ENCODE assay signal across 1 cellular context in the genomic region with DNA sequence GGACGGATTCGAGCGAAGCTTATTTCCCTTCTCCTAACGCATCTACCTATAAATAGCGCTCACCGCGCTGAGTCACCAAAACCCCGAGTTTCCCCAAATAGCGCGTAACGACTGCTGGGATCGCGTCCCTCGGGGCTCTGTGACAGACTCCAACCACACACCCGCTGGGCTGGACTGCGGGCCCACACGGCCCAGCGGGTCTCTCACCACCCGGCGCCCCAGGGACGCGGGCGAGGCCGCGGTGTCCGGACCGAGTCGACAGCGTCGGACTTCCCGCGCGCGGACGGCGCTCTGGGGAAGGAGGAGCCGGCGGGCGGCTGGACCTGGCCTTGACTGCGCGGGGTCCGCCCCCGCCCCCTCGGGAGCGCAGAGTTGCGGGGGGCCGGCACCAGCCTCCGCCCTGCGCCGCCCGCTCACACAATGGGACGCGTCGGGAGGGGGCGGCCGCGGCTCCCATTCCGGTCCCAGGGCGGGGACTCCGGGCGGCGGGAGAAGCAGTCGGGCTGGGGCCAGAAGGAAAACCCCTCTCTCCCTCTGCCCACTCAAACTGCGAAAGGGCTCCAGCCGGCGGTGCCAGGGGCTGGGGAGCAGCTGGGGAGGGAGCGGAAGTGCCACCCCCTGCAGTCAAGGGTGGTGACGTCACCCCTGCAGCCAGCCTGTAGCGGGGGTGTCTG.
TF ChIP-seq lines count a peak whose summit lies in the region.

No MANE protein-coding gene starts in this region.

TF ChIP-seq in GM12878, 131 proteins besides CTCF, POLR2A, EP300 and RAD21 (continued from another document and continues in another):
- TF ChIP-seq, protein P1, sequence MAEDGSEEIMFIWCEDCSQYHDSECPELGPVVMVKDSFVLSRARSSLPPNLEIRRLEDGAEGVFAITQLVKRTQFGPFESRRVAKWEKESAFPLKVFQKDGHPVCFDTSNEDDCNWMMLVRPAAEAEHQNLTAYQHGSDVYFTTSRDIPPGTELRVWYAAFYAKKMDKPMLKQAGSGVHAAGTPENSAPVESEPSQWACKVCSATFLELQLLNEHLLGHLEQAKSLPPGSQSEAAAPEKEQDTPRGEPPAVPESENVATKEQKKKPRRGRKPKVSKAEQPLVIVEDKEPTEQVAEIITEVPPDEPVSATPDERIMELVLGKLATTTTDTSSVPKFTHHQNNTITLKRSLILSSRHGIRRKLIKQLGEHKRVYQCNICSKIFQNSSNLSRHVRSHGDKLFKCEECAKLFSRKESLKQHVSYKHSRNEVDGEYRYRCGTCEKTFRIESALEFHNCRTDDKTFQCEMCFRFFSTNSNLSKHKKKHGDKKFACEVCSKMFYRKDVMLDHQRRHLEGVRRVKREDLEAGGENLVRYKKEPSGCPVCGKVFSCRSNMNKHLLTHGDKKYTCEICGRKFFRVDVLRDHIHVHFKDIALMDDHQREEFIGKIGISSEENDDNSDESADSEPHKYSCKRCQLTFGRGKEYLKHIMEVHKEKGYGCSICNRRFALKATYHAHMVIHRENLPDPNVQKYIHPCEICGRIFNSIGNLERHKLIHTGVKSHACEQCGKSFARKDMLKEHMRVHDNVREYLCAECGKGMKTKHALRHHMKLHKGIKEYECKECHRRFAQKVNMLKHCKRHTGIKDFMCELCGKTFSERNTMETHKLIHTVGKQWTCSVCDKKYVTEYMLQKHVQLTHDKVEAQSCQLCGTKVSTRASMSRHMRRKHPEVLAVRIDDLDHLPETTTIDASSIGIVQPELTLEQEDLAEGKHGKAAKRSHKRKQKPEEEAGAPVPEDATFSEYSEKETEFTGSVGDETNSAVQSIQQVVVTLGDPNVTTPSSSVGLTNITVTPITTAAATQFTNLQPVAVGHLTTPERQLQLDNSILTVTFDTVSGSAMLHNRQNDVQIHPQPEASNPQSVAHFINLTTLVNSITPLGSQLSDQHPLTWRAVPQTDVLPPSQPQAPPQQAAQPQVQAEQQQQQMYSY (CRISPR knock-in tag; IDR thresholded peaks at IDR 0.05) = no peak
- TF ChIP-seq IKZF2 (IDR thresholded peaks at IDR 0.05) = peak in 1 of 2 experiments; percentile 46; a peak in 2 of 4 replicates
- no peak for TF ChIP-seq CBX3 (IDR thresholded peaks at IDR 0.05; ENCODE audit: borderline replicate concordance, low read depth)
- peak; percentile 38 for TF ChIP-seq NR2F1 (conservative IDR thresholded peaks at IDR 0.05)
- TF ChIP-seq ZSCAN29 (IDR thresholded peaks at IDR 0.05) = no peak
- TF ChIP-seq HDGF (IDR thresholded peaks at IDR 0.05) = no peak
- TF ChIP-seq YY1 (IDR thresholded peaks at IDR 0.05; ENCODE audit: low read depth, low read length) = no peak
- TF ChIP-seq RELA (IDR thresholded peaks at IDR 0.05; ENCODE audit: borderline replicate concordance, partially characterized antibody) = no peak
- TF ChIP-seq, protein P2, sequence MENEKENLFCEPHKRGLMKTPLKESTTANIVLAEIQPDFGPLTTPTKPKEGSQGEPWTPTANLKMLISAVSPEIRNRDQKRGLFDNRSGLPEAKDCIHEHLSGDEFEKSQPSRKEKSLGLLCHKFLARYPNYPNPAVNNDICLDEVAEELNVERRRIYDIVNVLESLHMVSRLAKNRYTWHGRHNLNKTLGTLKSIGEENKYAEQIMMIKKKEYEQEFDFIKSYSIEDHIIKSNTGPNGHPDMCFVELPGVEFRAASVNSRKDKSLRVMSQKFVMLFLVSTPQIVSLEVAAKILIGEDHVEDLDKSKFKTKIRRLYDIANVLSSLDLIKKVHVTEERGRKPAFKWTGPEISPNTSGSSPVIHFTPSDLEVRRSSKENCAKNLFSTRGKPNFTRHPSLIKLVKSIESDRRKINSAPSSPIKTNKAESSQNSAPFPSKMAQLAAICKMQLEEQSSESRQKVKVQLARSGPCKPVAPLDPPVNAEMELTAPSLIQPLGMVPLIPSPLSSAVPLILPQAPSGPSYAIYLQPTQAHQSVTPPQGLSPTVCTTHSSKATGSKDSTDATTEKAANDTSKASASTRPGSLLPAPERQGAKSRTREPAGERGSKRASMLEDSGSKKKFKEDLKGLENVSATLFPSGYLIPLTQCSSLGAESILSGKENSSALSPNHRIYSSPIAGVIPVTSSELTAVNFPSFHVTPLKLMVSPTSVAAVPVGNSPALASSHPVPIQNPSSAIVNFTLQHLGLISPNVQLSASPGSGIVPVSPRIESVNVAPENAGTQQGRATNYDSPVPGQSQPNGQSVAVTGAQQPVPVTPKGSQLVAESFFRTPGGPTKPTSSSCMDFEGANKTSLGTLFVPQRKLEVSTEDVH (IDR thresholded peaks at IDR 0.05; ENCODE audit: low read depth, partially characterized antibody) = no peak
- TF ChIP-seq, protein P3, sequence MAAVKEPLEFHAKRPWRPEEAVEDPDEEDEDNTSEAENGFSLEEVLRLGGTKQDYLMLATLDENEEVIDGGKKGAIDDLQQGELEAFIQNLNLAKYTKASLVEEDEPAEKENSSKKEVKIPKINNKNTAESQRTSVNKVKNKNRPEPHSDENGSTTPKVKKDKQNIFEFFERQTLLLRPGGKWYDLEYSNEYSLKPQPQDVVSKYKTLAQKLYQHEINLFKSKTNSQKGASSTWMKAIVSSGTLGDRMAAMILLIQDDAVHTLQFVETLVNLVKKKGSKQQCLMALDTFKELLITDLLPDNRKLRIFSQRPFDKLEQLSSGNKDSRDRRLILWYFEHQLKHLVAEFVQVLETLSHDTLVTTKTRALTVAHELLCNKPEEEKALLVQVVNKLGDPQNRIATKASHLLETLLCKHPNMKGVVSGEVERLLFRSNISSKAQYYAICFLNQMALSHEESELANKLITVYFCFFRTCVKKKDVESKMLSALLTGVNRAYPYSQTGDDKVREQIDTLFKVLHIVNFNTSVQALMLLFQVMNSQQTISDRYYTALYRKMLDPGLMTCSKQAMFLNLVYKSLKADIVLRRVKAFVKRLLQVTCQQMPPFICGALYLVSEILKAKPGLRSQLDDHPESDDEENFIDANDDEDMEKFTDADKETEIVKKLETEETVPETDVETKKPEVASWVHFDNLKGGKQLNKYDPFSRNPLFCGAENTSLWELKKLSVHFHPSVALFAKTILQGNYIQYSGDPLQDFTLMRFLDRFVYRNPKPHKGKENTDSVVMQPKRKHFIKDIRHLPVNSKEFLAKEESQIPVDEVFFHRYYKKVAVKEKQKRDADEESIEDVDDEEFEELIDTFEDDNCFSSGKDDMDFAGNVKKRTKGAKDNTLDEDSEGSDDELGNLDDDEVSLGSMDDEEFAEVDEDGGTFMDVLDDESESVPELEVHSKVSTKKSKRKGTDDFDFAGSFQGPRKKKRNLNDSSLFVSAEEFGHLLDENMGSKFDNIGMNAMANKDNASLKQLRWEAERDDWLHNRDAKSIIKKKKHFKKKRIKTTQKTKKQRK (IDR thresholded peaks at IDR 0.05; ENCODE audit: low read depth, low read length) = no peak
- TF ChIP-seq TBL1XR1 (IDR thresholded peaks at IDR 0.05; ENCODE audit: low read depth, low read length) = no peak
- peak; percentile 34 for TF ChIP-seq SP1 (IDR thresholded peaks at IDR 0.05; ENCODE audit: low read depth, low read length)
- TF ChIP-seq SMAD1 (IDR thresholded peaks at IDR 0.05; ENCODE audit: low read depth, partially characterized antibody) = no peak
- TF ChIP-seq BMI1 (IDR thresholded peaks at IDR 0.05; ENCODE audit: borderline replicate concordance) = 0 out of 2 replicates have a peak, but pooled peaks have one; percentile 26
- TF ChIP-seq, protein P4, sequence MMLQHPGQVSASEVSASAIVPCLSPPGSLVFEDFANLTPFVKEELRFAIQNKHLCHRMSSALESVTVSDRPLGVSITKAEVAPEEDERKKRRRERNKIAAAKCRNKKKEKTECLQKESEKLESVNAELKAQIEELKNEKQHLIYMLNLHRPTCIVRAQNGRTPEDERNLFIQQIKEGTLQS (IDR thresholded peaks at IDR 0.05; ENCODE audit: borderline replicate concordance, extremely low read depth, low read depth, low read length) = no peak
- TF ChIP-seq KLF5 (IDR thresholded peaks at IDR 0.05; ENCODE audit: partially characterized antibody) = peak; percentile 70
- TF ChIP-seq KDM1A (IDR thresholded peaks at IDR 0.05; ENCODE audit: borderline replicate concordance) = no peak
- 0 out of 2 replicates have a peak, but pooled peaks have one; percentile 53 for TF ChIP-seq ZNF207 (IDR thresholded peaks at IDR 0.05; ENCODE audit: borderline replicate concordance)
- 0 out of 2 replicates have a peak, but pooled peaks have one; percentile 34 for TF ChIP-seq EED (IDR thresholded peaks at IDR 0.05; ENCODE audit: low read depth)
- TF ChIP-seq NBN (IDR thresholded peaks at IDR 0.05) = peak; percentile 85
- TF ChIP-seq BACH1 (IDR thresholded peaks at IDR 0.05; ENCODE audit: borderline replicate concordance) = no peak
- TF ChIP-seq, protein P5, sequence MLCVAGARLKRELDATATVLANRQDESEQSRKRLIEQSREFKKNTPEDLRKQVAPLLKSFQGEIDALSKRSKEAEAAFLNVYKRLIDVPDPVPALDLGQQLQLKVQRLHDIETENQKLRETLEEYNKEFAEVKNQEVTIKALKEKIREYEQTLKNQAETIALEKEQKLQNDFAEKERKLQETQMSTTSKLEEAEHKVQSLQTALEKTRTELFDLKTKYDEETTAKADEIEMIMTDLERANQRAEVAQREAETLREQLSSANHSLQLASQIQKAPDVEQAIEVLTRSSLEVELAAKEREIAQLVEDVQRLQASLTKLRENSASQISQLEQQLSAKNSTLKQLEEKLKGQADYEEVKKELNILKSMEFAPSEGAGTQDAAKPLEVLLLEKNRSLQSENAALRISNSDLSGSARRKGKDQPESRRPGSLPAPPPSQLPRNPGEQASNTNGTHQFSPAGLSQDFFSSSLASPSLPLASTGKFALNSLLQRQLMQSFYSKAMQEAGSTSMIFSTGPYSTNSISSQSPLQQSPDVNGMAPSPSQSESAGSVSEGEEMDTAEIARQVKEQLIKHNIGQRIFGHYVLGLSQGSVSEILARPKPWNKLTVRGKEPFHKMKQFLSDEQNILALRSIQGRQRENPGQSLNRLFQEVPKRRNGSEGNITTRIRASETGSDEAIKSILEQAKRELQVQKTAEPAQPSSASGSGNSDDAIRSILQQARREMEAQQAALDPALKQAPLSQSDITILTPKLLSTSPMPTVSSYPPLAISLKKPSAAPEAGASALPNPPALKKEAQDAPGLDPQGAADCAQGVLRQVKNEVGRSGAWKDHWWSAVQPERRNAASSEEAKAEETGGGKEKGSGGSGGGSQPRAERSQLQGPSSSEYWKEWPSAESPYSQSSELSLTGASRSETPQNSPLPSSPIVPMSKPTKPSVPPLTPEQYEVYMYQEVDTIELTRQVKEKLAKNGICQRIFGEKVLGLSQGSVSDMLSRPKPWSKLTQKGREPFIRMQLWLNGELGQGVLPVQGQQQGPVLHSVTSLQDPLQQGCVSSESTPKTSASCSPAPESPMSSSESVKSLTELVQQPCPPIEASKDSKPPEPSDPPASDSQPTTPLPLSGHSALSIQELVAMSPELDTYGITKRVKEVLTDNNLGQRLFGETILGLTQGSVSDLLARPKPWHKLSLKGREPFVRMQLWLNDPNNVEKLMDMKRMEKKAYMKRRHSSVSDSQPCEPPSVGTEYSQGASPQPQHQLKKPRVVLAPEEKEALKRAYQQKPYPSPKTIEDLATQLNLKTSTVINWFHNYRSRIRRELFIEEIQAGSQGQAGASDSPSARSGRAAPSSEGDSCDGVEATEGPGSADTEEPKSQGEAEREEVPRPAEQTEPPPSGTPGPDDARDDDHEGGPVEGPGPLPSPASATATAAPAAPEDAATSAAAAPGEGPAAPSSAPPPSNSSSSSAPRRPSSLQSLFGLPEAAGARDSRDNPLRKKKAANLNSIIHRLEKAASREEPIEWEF (IDR thresholded peaks at IDR 0.05; ENCODE audit: insufficient replicate concordance, low read depth, low read length) = no peak
- no peak for TF ChIP-seq MYC (IDR thresholded peaks at IDR 0.05; ENCODE audit: insufficient read depth, insufficient read length, insufficient replicate concordance, low read length, severe bottlenecking)
- TF ChIP-seq, protein P6, sequence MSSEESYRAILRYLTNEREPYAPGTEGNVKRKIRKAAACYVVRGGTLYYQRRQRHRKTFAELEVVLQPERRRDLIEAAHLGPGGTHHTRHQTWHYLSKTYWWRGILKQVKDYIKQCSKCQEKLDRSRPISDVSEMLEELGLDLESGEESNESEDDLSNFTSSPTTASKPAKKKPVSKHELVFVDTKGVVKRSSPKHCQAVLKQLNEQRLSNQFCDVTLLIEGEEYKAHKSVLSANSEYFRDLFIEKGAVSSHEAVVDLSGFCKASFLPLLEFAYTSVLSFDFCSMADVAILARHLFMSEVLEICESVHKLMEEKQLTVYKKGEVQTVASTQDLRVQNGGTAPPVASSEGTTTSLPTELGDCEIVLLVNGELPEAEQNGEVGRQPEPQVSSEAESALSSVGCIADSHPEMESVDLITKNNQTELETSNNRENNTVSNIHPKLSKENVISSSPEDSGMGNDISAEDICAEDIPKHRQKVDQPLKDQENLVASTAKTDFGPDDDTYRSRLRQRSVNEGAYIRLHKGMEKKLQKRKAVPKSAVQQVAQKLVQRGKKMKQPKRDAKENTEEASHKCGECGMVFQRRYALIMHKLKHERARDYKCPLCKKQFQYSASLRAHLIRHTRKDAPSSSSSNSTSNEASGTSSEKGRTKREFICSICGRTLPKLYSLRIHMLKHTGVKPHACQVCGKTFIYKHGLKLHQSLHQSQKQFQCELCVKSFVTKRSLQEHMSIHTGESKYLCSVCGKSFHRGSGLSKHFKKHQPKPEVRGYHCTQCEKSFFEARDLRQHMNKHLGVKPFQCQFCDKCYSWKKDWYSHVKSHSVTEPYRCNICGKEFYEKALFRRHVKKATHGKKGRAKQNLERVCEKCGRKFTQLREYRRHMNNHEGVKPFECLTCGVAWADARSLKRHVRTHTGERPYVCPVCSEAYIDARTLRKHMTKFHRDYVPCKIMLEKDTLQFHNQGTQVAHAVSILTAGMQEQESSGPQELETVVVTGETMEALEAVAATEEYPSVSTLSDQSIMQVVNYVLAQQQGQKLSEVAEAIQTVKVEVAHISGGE (CRISPR knock-in tag; IDR thresholded peaks at IDR 0.05) = no peak
- TF ChIP-seq ATF7 (IDR thresholded peaks at IDR 0.05; ENCODE audit: low read depth) = peak; percentile 97
- TF ChIP-seq, protein P7, sequence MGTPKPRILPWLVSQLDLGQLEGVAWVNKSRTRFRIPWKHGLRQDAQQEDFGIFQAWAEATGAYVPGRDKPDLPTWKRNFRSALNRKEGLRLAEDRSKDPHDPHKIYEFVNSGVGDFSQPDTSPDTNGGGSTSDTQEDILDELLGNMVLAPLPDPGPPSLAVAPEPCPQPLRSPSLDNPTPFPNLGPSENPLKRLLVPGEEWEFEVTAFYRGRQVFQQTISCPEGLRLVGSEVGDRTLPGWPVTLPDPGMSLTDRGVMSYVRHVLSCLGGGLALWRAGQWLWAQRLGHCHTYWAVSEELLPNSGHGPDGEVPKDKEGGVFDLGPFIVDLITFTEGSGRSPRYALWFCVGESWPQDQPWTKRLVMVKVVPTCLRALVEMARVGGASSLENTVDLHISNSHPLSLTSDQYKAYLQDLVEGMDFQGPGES (IDR thresholded peaks at IDR 0.05) = no peak
- no peak for TF ChIP-seq SUZ12 (IDR thresholded peaks at IDR 0.05; ENCODE audit: unreplicated experiment)
- no peak for TF ChIP-seq JUNB (IDR thresholded peaks at IDR 0.05)
- TF ChIP-seq, protein P8, sequence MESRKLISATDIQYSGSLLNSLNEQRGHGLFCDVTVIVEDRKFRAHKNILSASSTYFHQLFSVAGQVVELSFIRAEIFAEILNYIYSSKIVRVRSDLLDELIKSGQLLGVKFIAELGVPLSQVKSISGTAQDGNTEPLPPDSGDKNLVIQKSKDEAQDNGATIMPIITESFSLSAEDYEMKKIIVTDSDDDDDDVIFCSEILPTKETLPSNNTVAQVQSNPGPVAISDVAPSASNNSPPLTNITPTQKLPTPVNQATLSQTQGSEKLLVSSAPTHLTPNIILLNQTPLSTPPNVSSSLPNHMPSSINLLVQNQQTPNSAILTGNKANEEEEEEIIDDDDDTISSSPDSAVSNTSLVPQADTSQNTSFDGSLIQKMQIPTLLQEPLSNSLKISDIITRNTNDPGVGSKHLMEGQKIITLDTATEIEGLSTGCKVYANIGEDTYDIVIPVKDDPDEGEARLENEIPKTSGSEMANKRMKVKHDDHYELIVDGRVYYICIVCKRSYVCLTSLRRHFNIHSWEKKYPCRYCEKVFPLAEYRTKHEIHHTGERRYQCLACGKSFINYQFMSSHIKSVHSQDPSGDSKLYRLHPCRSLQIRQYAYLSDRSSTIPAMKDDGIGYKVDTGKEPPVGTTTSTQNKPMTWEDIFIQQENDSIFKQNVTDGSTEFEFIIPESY (IDR thresholded peaks at IDR 0.05) = no peak
- no peak for TF ChIP-seq RFX5 (IDR thresholded peaks at IDR 0.05; ENCODE audit: low read depth, low read length)
- no peak for TF ChIP-seq FOXK2 (IDR thresholded peaks at IDR 0.05)
